1 cellular context compared by ENCODE assay signal in the genomic region with DNA sequence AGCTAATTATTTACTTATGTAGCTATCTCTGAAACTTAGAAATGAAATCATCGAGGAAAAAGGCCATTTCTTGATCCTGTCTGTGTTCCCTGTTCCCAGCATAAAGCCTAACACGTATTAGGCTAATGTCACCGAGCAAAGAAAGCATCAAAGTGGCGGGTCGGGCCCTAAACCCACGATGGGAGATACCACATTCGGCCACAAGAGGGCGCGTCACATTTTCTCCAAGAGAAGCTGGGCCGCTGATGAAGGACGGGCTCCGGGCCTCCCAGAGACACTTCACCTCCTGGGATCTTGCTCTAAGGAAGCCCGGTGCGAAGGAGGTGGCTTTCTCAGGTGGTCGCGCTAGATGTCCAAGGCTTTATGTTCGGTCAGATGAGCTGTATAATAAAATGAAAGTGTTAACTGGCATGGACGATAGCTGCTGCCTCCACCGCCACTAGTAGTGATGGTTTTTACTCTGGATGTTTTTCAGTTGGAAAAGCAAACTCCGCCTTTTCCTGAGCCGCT.
TF ChIP-seq lines count a peak whose summit lies in the region.

No MANE protein-coding gene starts in this region.

TF ChIP-seq in HEK293, 187 proteins besides CTCF, POLR2A, EP300 and RAD21 (continued from another document and continues in another):
- TF ChIP-seq SCRT1 (tag by site-specific recombination; IDR thresholded peaks at IDR 0.05; ENCODE audit: borderline replicate concordance) (no peak), ZNF37A (tag by site-specific recombination; IDR thresholded peaks at IDR 0.05) (no peak), ZFP69B (tag by site-specific recombination; IDR thresholded peaks at IDR 0.05) (no peak), ZBTB1 (tag by site-specific recombination; IDR thresholded peaks at IDR 0.05) (no peak), ZNF223 (tag by site-specific recombination; IDR thresholded peaks at IDR 0.05) (no peak), KLF8 (tag by site-specific recombination; IDR thresholded peaks at IDR 0.05) (no peak), PRDM10 (tag by site-specific recombination; IDR thresholded peaks at IDR 0.05) (no peak), ZNF670 (tag by site-specific recombination; IDR thresholded peaks at IDR 0.05; ENCODE audit: low read depth) (no peak), ZFP37 (tag by site-specific recombination; IDR thresholded peaks at IDR 0.05) (no peak), ZNF626 (tag by site-specific recombination; IDR thresholded peaks at IDR 0.05) (no peak), ZNF837 (tag by site-specific recombination; IDR thresholded peaks at IDR 0.05) (no peak), ZNF155 (tag by site-specific recombination; IDR thresholded peaks at IDR 0.05) (no peak), ZNF514 (tag by site-specific recombination; IDR thresholded peaks at IDR 0.05) (no peak), ZNF221 (tag by site-specific recombination; IDR thresholded peaks at IDR 0.05; ENCODE audit: borderline replicate concordance) (no peak), ZNF677 (tag by site-specific recombination; IDR thresholded peaks at IDR 0.05) (no peak), IKZF3 (tag by site-specific recombination; IDR thresholded peaks at IDR 0.05) (peak; percentile 78; the same call in 1 of the 2 replicates), ZNF274 (IDR thresholded peaks at IDR 0.05; ENCODE audit: low read length) (no peak), ZNF274 (tag by site-specific recombination; IDR thresholded peaks at IDR 0.05; ENCODE audit: borderline replicate concordance) (no peak), ZSCAN18 (tag by site-specific recombination; IDR thresholded peaks at IDR 0.05) (no peak), ZNF280D (tag by site-specific recombination; IDR thresholded peaks at IDR 0.05) (no peak), ZNF174 (tag by site-specific recombination; IDR thresholded peaks at IDR 0.05) (no peak), ZNF560 (tag by site-specific recombination; IDR thresholded peaks at IDR 0.05; ENCODE audit: borderline replicate concordance) (no peak), ZNF488 (tag by site-specific recombination; IDR thresholded peaks at IDR 0.05) (no peak), ZNF660 (tag by site-specific recombination; IDR thresholded peaks at IDR 0.05) (0 out of 2 replicates have a peak, but pooled peaks have one; percentile 54), ZNF341 (tag by site-specific recombination; IDR thresholded peaks at IDR 0.05; ENCODE audit: low read depth) (no peak), ZNF664 (tag by site-specific recombination; IDR thresholded peaks at IDR 0.05) (0 out of 2 replicates have a peak, but pooled peaks have one; percentile 1), ZBTB11 (tag by site-specific recombination; conservative IDR thresholded peaks at IDR 0.05; ENCODE audit: low read depth) (no peak)
- TF ChIP-seq, protein P1, sequence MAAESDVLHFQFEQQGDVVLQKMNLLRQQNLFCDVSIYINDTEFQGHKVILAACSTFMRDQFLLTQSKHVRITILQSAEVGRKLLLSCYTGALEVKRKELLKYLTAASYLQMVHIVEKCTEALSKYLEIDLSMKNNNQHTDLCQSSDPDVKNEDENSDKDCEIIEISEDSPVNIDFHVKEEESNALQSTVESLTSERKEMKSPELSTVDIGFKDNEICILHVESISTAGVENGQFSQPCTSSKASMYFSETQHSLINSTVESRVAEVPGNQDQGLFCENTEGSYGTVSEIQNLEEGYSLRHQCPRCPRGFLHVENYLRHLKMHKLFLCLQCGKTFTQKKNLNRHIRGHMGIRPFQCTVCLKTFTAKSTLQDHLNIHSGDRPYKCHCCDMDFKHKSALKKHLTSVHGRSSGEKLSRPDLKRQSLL (tag by site-specific recombination; IDR thresholded peaks at IDR 0.05) = no peak; the same call in 1 of the 2 replicates
- TF ChIP-seq, protein P2, sequence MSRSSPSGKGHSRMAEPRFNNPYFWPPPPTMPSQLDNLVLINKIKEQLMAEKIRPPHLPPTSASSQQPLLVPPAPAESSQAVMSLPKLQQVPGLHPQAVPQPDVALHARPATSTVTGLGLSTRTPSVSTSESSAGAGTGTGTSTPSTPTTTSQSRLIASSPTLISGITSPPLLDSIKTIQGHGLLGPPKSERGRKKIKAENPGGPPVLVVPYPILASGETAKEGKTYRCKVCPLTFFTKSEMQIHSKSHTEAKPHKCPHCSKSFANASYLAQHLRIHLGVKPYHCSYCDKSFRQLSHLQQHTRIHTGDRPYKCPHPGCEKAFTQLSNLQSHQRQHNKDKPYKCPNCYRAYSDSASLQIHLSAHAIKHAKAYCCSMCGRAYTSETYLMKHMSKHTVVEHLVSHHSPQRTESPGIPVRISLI (tag by site-specific recombination; IDR thresholded peaks at IDR 0.05) = no peak
- TF ChIP-seq, protein P3, sequence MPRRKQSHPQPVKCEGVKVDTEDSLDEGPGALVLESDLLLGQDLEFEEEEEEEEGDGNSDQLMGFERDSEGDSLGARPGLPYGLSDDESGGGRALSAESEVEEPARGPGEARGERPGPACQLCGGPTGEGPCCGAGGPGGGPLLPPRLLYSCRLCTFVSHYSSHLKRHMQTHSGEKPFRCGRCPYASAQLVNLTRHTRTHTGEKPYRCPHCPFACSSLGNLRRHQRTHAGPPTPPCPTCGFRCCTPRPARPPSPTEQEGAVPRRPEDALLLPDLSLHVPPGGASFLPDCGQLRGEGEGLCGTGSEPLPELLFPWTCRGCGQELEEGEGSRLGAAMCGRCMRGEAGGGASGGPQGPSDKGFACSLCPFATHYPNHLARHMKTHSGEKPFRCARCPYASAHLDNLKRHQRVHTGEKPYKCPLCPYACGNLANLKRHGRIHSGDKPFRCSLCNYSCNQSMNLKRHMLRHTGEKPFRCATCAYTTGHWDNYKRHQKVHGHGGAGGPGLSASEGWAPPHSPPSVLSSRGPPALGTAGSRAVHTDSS (tag by site-specific recombination; IDR thresholded peaks at IDR 0.05) = 0 out of 2 replicates have a peak, but pooled peaks have one; percentile 22
- TF ChIP-seq, protein P4, sequence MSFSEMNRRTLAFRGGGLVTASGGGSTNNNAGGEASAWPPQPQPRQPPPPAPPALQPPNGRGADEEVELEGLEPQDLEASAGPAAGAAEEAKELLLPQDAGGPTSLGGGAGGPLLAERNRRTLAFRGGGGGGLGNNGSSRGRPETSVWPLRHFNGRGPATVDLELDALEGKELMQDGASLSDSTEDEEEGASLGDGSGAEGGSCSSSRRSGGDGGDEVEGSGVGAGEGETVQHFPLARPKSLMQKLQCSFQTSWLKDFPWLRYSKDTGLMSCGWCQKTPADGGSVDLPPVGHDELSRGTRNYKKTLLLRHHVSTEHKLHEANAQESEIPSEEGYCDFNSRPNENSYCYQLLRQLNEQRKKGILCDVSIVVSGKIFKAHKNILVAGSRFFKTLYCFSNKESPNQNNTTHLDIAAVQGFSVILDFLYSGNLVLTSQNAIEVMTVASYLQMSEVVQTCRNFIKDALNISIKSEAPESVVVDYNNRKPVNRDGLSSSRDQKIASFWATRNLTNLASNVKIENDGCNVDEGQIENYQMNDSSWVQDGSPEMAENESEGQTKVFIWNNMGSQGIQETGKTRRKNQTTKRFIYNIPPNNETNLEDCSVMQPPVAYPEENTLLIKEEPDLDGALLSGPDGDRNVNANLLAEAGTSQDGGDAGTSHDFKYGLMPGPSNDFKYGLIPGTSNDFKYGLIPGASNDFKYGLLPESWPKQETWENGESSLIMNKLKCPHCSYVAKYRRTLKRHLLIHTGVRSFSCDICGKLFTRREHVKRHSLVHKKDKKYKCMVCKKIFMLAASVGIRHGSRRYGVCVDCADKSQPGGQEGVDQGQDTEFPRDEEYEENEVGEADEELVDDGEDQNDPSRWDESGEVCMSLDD (tag by site-specific recombination; IDR thresholded peaks at IDR 0.05) = no peak
- TF ChIP-seq, protein P5, sequence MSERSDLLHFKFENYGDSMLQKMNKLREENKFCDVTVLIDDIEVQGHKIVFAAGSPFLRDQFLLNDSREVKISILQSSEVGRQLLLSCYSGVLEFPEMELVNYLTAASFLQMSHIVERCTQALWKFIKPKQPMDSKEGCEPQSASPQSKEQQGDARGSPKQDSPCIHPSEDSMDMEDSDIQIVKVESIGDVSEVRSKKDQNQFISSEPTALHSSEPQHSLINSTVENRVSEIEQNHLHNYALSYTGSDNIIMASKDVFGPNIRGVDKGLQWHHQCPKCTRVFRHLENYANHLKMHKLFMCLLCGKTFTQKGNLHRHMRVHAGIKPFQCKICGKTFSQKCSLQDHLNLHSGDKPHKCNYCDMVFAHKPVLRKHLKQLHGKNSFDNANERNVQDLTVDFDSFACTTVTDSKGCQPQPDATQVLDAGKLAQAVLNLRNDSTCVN (tag by site-specific recombination; optimal IDR thresholded peaks at IDR 0.05) = no peak
